Comparison of ENCODE assay signal across 2 cellular contexts in genomic region chr6:15276036-15276435, GRCh38.
TF ChIP-seq lines count a peak whose summit lies in the region.

No MANE protein-coding gene starts in this region.

TF ChIP-seq in IMR-90, 13 proteins besides CTCF, POLR2A, EP300 and RAD21 (continued from another document):
- TF ChIP-seq USF2 (IDR thresholded peaks at IDR 0.05; ENCODE audit: low read depth, low read length) = no peak

TF ChIP-seq in WTC11, 78 proteins besides CTCF, POLR2A, EP300 and RAD21 (continued from another document):
- TF ChIP-seq ATF6 (CRISPR knock-in tag; IDR thresholded peaks at IDR 0.05) = no peak
- no peak for TF ChIP-seq ATF2 (CRISPR knock-in tag; IDR thresholded peaks at IDR 0.05; ENCODE audit: borderline replicate concordance, low read depth)
- no peak for TF ChIP-seq E2F1 (CRISPR knock-in tag; IDR thresholded peaks at IDR 0.05)
- TF ChIP-seq MXD4 (CRISPR knock-in tag; IDR thresholded peaks at IDR 0.05; ENCODE audit: borderline replicate concordance) = no peak
- TF ChIP-seq JUN (CRISPR knock-in tag; IDR thresholded peaks at IDR 0.05) = no peak
- no peak for TF ChIP-seq PRDM15 (CRISPR knock-in tag; IDR thresholded peaks at IDR 0.05)
- TF ChIP-seq ZSCAN18 (CRISPR knock-in tag; IDR thresholded peaks at IDR 0.05) = no peak
- TF ChIP-seq PRRX2 (CRISPR knock-in tag; IDR thresholded peaks at IDR 0.05) = no peak
- TF ChIP-seq HMGA2 (CRISPR knock-in tag; IDR thresholded peaks at IDR 0.05) = no peak
- no peak for TF ChIP-seq NR3C1 (CRISPR knock-in tag; conservative IDR thresholded peaks at IDR 0.05; ENCODE audit: low read depth)
- no peak for TF ChIP-seq JAZF1 (CRISPR knock-in tag; IDR thresholded peaks at IDR 0.05)
- TF ChIP-seq ZNF263 (CRISPR knock-in tag; IDR thresholded peaks at IDR 0.05; ENCODE audit: low read depth) = no peak
- TF ChIP-seq SP1 (CRISPR knock-in tag; conservative IDR thresholded peaks at IDR 0.05) = no peak
- TF ChIP-seq STAT6 (CRISPR knock-in tag; conservative IDR thresholded peaks at IDR 0.05; ENCODE audit: low read depth) = no peak
- TF ChIP-seq ZNF121 (CRISPR knock-in tag; IDR thresholded peaks at IDR 0.05) = no peak
- no peak for TF ChIP-seq RELA (CRISPR knock-in tag; IDR thresholded peaks at IDR 0.05; ENCODE audit: borderline replicate concordance)
- no peak for TF ChIP-seq MYBL2 (CRISPR knock-in tag; IDR thresholded peaks at IDR 0.05)
- TF ChIP-seq ZNF232 (CRISPR knock-in tag; IDR thresholded peaks at IDR 0.05) = no peak
